3 cellular contexts compared by ENCODE assay signal in genomic region chr3:53238881-53239280, GRCh38.
TF ChIP-seq lines count a peak whose summit lies in the region.

No MANE protein-coding gene starts in this region.

TF ChIP-seq in A549, 52 proteins besides CTCF, POLR2A, EP300 and RAD21:
- TF ChIP-seq MAZ (IDR thresholded peaks at IDR 0.05; ENCODE audit: borderline replicate concordance, low read depth, low read length) (no peak), FOSL2 (IDR thresholded peaks at IDR 0.05) (no peak), FOSL2 (CRISPR knock-in tag; IDR thresholded peaks at IDR 0.05) (peak; percentile 3; the same call in 1 of the 2 replicates)

TF ChIP-seq in IMR-90, 13 proteins besides CTCF, POLR2A, EP300 and RAD21:
- no peak for TF ChIP-seq NFE2L2 (IDR thresholded peaks at IDR 0.05; ENCODE audit: low read depth, low read length)
- no peak for TF ChIP-seq MXI1 (IDR thresholded peaks at IDR 0.05; ENCODE audit: borderline replicate concordance, low read depth, low read length)
- TF ChIP-seq USF2 (IDR thresholded peaks at IDR 0.05; ENCODE audit: low read depth, low read length), result no peak
- no peak for TF ChIP-seq ELK1 (IDR thresholded peaks at IDR 0.05; ENCODE audit: borderline replicate concordance, low read depth, low read length)
- no peak for TF ChIP-seq MAZ (IDR thresholded peaks at IDR 0.05; ENCODE audit: borderline replicate concordance, low read depth, low read length)
- no peak for TF ChIP-seq RFX5 (IDR thresholded peaks at IDR 0.05; ENCODE audit: low read depth, low read length)
- no peak for TF ChIP-seq RCOR1 (IDR thresholded peaks at IDR 0.05; ENCODE audit: insufficient replicate concordance, low read length)
- no peak for TF ChIP-seq CEBPB (IDR thresholded peaks at IDR 0.05; ENCODE audit: low read depth, low read length)
- TF ChIP-seq FOS (IDR thresholded peaks at IDR 0.05; ENCODE audit: low read depth, low read length), result no peak
- TF ChIP-seq SMC3 (IDR thresholded peaks at IDR 0.05; ENCODE audit: low read depth, low read length), result no peak
- no peak for TF ChIP-seq CHD1 (IDR thresholded peaks at IDR 0.05; ENCODE audit: low read depth, low read length)
- TF ChIP-seq MAFK (IDR thresholded peaks at IDR 0.05; ENCODE audit: low read depth, low read length), result no peak
- no peak for TF ChIP-seq BHLHE40 (IDR thresholded peaks at IDR 0.05; ENCODE audit: low read depth, low read length)

TF ChIP-seq in endothelial cell of umbilical vein, 7 proteins besides CTCF, POLR2A, EP300 and RAD21:
- TF ChIP-seq MAX (IDR thresholded peaks at IDR 0.05; ENCODE audit: insufficient read depth, insufficient read length) (no peak), JUN (IDR thresholded peaks at IDR 0.05; ENCODE audit: borderline replicate concordance, insufficient read depth, insufficient read length, low read depth) (no peak), GATA2 (IDR thresholded peaks at IDR 0.05; ENCODE audit: insufficient read depth, insufficient read length, low read depth, low read length) (no peak), MYC (IDR thresholded peaks at IDR 0.05; ENCODE audit: low read depth, low read length) (no peak), POLR2AphosphoS5 (IDR thresholded peaks at IDR 0.05; ENCODE audit: insufficient read depth, low read depth, low read length) (no peak), FOS (IDR thresholded peaks at IDR 0.05; ENCODE audit: borderline replicate concordance, insufficient read depth, low read length) (no peak), EZH2 (IDR thresholded peaks at IDR 0.05; ENCODE audit: borderline replicate concordance, low read depth, low read length, severe bottlenecking) (no peak)
TF ChIP-seq in endothelial cell of umbilical vein: peak in this region for 0.
